ENCODE assay signal across 11 cellular contexts in genomic region chr3:8741581-8742355, GRCh38. TPM values are rescaled to one million over a fixed set of nuclear protein-coding genes. Genes with fewer than 3 reads are reported as not detected.
A peak's percentile ranks its signal among the peaks of the same experiment; 100 is the strongest.
DNase-seq lines count a peak whose midpoint lies in the region; TF ChIP-seq lines count a peak whose summit lies in the region.
"Had no signal": no experiment of that assay in that cellular context is flagged by ENCODE, and none has a peak within 500 bp of the region (broad histone marks: within the 10 kb centered on the region; RNA-seq: fewer than 3 reads in every experiment).

No MANE protein-coding gene starts in this region.

- H3K36me3 ChIP-seq in GM23248 (ENCODE audit: low read depth) (no peaks in the 10 kb centered on the region), SJSA1 (no peaks in the 10 kb centered on the region), osteoblast (ENCODE audit: insufficient read depth, low read length) (no peaks in the 10 kb centered on the region), tibial artery (no peaks in the 10 kb centered on the region)

- H3K9me3 ChIP-seq in GM23248 (ENCODE audit: low read depth) (no peaks in the 10 kb centered on the region), SJSA1 (replicated peaks) (no peaks in the 10 kb centered on the region), osteoblast (ENCODE audit: low read depth, low read length) (no peaks in the 10 kb centered on the region), tibial artery (no peaks in the 10 kb centered on the region)

- intact Hi-C loops in tibial artery (cut with DNase I; ENCODE audit: low total_unique reads) = no loop called here

- peak; percentile 85 for DNase-seq in GM23248
- DNase-seq in SJSA1 (ENCODE audit: low read depth in 1 of 2, low spot score in 2 of 2) = peak; percentile 92 to 94
- peak; percentile 90 to 92 for DNase-seq in foreskin fibroblast
- DNase-seq in osteoblast (ENCODE audit: insufficient read length, low spot score, missing footprints) = peak; percentile 86
- no peak for DNase-seq in T-helper 2 cell
- DNase-seq in medulla oblongata (ENCODE audit: extremely low spot score) = no peak
- DNase-seq in tibial artery = no peak
- no peak for DNase-seq in stimulated activated CD4-positive, alpha-beta T cell treated with anti-CD3 and anti-CD28 coated beads, Interleukin-4, amount 100 ng/mL, for 1 hour
- DNase-seq: activated naive CD4-positive, alpha-beta T cell treated with anti-CD3 and anti-CD28 coated beads, Interleukin-2, amount 50 U/mL, for 16 hours; SHP77 treated with DMSO at 0.1 percent for 48 hours had no signal

- WGBS in GM23248 (ENCODE audit: low coverage in 1 of 2, low lambda C conversion rate in 2 of 2, missing lambda C conversion rate in 2 of 2), 2 experiments = 2 to 3% methylated on average over 13 of the region's 13 CpGs

- H4K20me1 ChIP-seq in GM23248 (ENCODE audit: insufficient read depth) (no peaks in the 10 kb centered on the region), osteoblast (ENCODE audit: insufficient read depth, low read length) (no peaks in the 10 kb centered on the region)

- H3K4me2 ChIP-seq in GM23248 (ENCODE audit: unreplicated experiment) (peak overlapping the region; percentile 82), osteoblast (ENCODE audit: insufficient read depth, low read length) (peak overlapping the region; percentile 10)

- in situ Hi-C loops in GM23248 (cut with MboI) = no loop called here

- H2AFZ ChIP-seq in GM23248 (peak overlapping the region; percentile 68), osteoblast (ENCODE audit: low read length) (no peak overlapping the region)

- peaks cover 43% of the 10 kb centered on the region for H3F3A ChIP-seq in GM23248 (ENCODE audit: insufficient read depth)

- H3K4me1 ChIP-seq in GM23248 (ENCODE audit: insufficient read depth) = peaks cover 45% of the 10 kb centered on the region
- peaks cover 54% of the 10 kb centered on the region for H3K4me1 ChIP-seq in SJSA1 (replicated peaks)
- peaks cover 41% of the 10 kb centered on the region for H3K4me1 ChIP-seq in osteoblast (ENCODE audit: insufficient read depth, low read length)
- H3K4me1 ChIP-seq in tibial artery = peaks cover 0 to 9% (median 3%) of the 10 kb centered on the region in 4 donors

- H3K79me2 ChIP-seq in GM23248 (ENCODE audit: insufficient read depth) (no peaks in the 10 kb centered on the region), osteoblast (ENCODE audit: insufficient read depth, low read length) (no peaks in the 10 kb centered on the region)

- no peak for TF ChIP-seq CTCF in foreskin fibroblast (IDR thresholded peaks at IDR 0.05; ENCODE audit: low read depth, low read length)
- no peak for TF ChIP-seq CTCF in osteoblast (IDR thresholded peaks at IDR 0.05; ENCODE audit: extremely low read depth, low read depth, low read length)
- no peak for TF ChIP-seq CTCF in tibial artery (IDR thresholded peaks at IDR 0.05)

- H3K4me3 ChIP-seq in GM23248 = peak overlapping the region; percentile 49
- 0 out of 2 replicates have a peak overlapping the region, but pooled peaks have one; percentile 12 for H3K4me3 ChIP-seq in SJSA1
- peak overlapping the region; percentile 7 to 39 for H3K4me3 ChIP-seq in foreskin fibroblast (ENCODE audit: low read depth in 1 of 2, low read length in 2 of 2)
- H3K4me3 ChIP-seq in osteoblast (ENCODE audit: insufficient read depth, low read length) = no peak overlapping the region
- no peak overlapping the region for H3K4me3 ChIP-seq in tibial artery

- H3K27ac ChIP-seq in GM23248 (peak overlapping the region; percentile 70), SJSA1 (peak overlapping the region; percentile 64), osteoblast (ENCODE audit: low read depth, low read length) (no peak overlapping the region), tibial artery (no peak overlapping the region)

- no peaks in the 10 kb centered on the region for H3K27me3 ChIP-seq in GM23248 (replicated peaks; ENCODE audit: insufficient read depth)
- H3K27me3 ChIP-seq in SJSA1 (replicated peaks) = no peaks in the 10 kb centered on the region
- H3K27me3 ChIP-seq in osteoblast (ENCODE audit: insufficient read depth, low read length) = no peaks in the 10 kb centered on the region
- no peaks in the 10 kb centered on the region for H3K27me3 ChIP-seq in tibial artery

- H3K9ac ChIP-seq in GM23248 = 0 out of 2 replicates have a peak overlapping the region, but pooled peaks have one; percentile 0

- H3K9me2 ChIP-seq in GM23248 (ENCODE audit: insufficient read depth) = no peaks in the 10 kb centered on the region

RNA-seq across cellular contexts. Expression of gene CAV3, which starts 8.2 kb away (rescaled TPM):
- not detected in 2 replicates for total RNA-seq in GM23248 (2014; rRNA removed; shearing (Covaris generic))
- polyA plus RNA-seq in GM23248 (2016; fragmentation: Nextera tagmentation; extraction: Ambion mirVana) = 0.15 TPM in 1 of 2 replicates, not detected in the other
- total RNA-seq in SJSA1 (2014; rRNA removed; shearing (Covaris generic)) = not detected in 2 replicates
- total RNA-seq in osteoblast = not detected in 2 replicates
- total RNA-seq: mononuclear cell had no signal

RNA-seq across cellular contexts. Expression of gene OXTR, which starts 27.6 kb away (rescaled TPM):
- total RNA-seq in GM23248 (2014; rRNA removed; shearing (Covaris generic)) = 269 and 340 TPM in 2 replicates
- 123 and 128 TPM in 2 replicates for polyA plus RNA-seq in GM23248 (2016; fragmentation: Nextera tagmentation; extraction: Ambion mirVana)
- total RNA-seq in SJSA1 (2014; rRNA removed; shearing (Covaris generic)) = 4.4 and 5.3 TPM in 2 replicates
- 2.5 and 6.2 TPM in 2 replicates for total RNA-seq in osteoblast

Comparison
In these comparisons a context has a peak if more than half of its experiments do, and no peak if none do; other contexts are left out.
1. DNase-seq: peak in GM23248 (single experiment), SJSA1 (2 of 2), foreskin fibroblast (2 of 2) and osteoblast (single experiment); none in T-helper 2 cell (0 of 5), medulla oblongata (single experiment), tibial artery (0 of 2) and stimulated activated CD4-positive, alpha-beta T cell treated with anti-CD3 and anti-CD28 coated beads, Interleukin-4, amount 100 ng/mL, for 1 hour (single experiment).
2. H3K27ac ChIP-seq: peak in GM23248 (single experiment) and SJSA1 (single experiment); none in osteoblast (single experiment) and tibial artery (0 of 2).
3. H3K4me3 ChIP-seq: peak in GM23248 (single experiment), SJSA1 (single experiment) and foreskin fibroblast (2 of 2); none in osteoblast (single experiment) and tibial artery (0 of 2).
4. RNA of gene OXTR, which starts 27.6 kb away (total RNA-seq): 269 to 340 TPM in GM23248; 4.4 to 5.3 TPM in SJSA1 and 2.5 to 6.2 TPM in osteoblast; every median in the first group is over 10 times any median in the second.